ENCODE assay signal across 39 cellular contexts in genomic region chr2:220579452-220579851, GRCh38.
"Had no signal": no experiment of that assay in that cellular context is flagged by ENCODE, and none has a peak within 500 bp of the region (broad histone marks: within the 10 kb centered on the region; RNA-seq: fewer than 3 reads in every experiment).

No MANE protein-coding gene starts in this region.

- H3K9me3 ChIP-seq: adrenal gland, ascending aorta, body of pancreas, breast epithelium had no signal

- H3K4me3 ChIP-seq: adrenal gland, ascending aorta, body of pancreas, breast epithelium, cardiac muscle cell had no signal

- DNase-seq: activated effector memory CD4-positive, alpha-beta T cell treated with anti-CD3 and anti-CD28 coated beads, Interleukin-2, amount 50 U/mL, for 16 hours; activated effector memory CD4-positive, alpha-beta T cell treated with Interleukin-2 at 50 U/mL for 16 hours; activated gamma-delta T cell; activated gamma-delta T cell treated with Interleukin-2 at 50 U/mL for 16 hours; activated naive CD4-positive, alpha-beta T cell; activated naive CD4-positive, alpha-beta T cell treated with anti-CD3 and anti-CD28 coated beads for 36 hours; activated naive CD4-positive, alpha-beta T cell treated with anti-CD3 and anti-CD28 coated beads, Interleukin-2, amount 10 ng/mL, durations not matched to agents 7 days and 5 days; activated naive CD4-positive, alpha-beta T cell treated with anti-CD3 and anti-CD28 coated beads, Interleukin-2, amount 50 U/mL, for 16 hours; activated naive CD4-positive, alpha-beta T cell treated with Interleukin-2 at 50 U/mL for 16 hours; activated naive CD8-positive, alpha-beta T cell treated with anti-CD3 and anti-CD28 coated beads for 36 hours; activated naive CD8-positive, alpha-beta T cell treated with anti-CD3 and anti-CD28 coated beads, Interleukin-2, amount 10 ng/mL, durations not matched to agents 7 days and 5 days; activated naive CD8-positive, alpha-beta T cell treated with anti-CD3 and anti-CD28 coated beads, Interleukin-2, amount 50 U/mL, for 24 hours; activated T-cell treated with anti-CD3 and anti-CD28 coated beads, Interleukin-2, amount 50 U/mL, for 24 hours; activated T-cell treated with anti-CD3 and anti-CD28 coated beads, Interleukin-2, amount 50 U/mL, for 4 hours; activated T-cell treated with anti-CD3 and anti-CD28 coated beads, Interleukin-2, amount 50 U/mL, for 48 hours; activated T-cell treated with anti-CD3 and anti-CD28 coated beads, Interleukin-2, amount 50 U/mL, for 72 hours; adrenal gland; amniotic stem cell; amygdala; anterior cingulate cortex; aorta; body of pancreas; brain microvascular endothelial cell; caudate nucleus; central memory CD4-positive, alpha-beta T cell; cerebellar nuclear complex had no signal

- H3K4me1 Mint-ChIP-seq: activated naive CD4-positive, alpha-beta T cell treated with anti-CD3 and anti-CD28 coated beads, Interleukin-2, amount 10 ng/mL, durations not matched to agents 7 days and 5 days; activated naive CD4-positive, alpha-beta T cell treated with anti-CD3 and anti-CD28 coated beads, Interleukin-2, amount 50 U/mL, for 24 hours; activated naive CD8-positive, alpha-beta T cell treated with anti-CD3 and anti-CD28 coated beads for 36 hours; activated naive CD8-positive, alpha-beta T cell treated with anti-CD3 and anti-CD28 coated beads, Interleukin-2, amount 50 U/mL, for 24 hours; activated T-helper 17 cell treated with anti-CD3 and anti-CD28 coated beads, Interleukin-2, amount 50 U/mL, for 72 hours; brain; central memory CD8-positive, alpha-beta T cell had no signal

- H3K9me3 Mint-ChIP-seq: activated naive CD4-positive, alpha-beta T cell treated with anti-CD3 and anti-CD28 coated beads for 36 hours; activated naive CD4-positive, alpha-beta T cell treated with anti-CD3 and anti-CD28 coated beads, Interleukin-2, amount 10 ng/mL, durations not matched to agents 7 days and 5 days; activated naive CD4-positive, alpha-beta T cell treated with anti-CD3 and anti-CD28 coated beads, Interleukin-2, amount 50 U/mL, for 24 hours; activated naive CD8-positive, alpha-beta T cell treated with anti-CD3 and anti-CD28 coated beads for 36 hours; activated naive CD8-positive, alpha-beta T cell treated with anti-CD3 and anti-CD28 coated beads, Interleukin-2, amount 10 ng/mL, durations not matched to agents 7 days and 5 days; activated naive CD8-positive, alpha-beta T cell treated with anti-CD3 and anti-CD28 coated beads, Interleukin-2, amount 50 U/mL, for 24 hours; activated T-cell treated with anti-CD3 and anti-CD28 coated beads, Interleukin-2, amount 50 U/mL, for 24 hours; activated T-cell treated with anti-CD3 and anti-CD28 coated beads, Interleukin-2, amount 50 U/mL, for 4 hours; activated T-cell treated with anti-CD3 and anti-CD28 coated beads, Interleukin-2, amount 50 U/mL, for 72 hours; activated T-helper 1 cell treated with anti-CD3 and anti-CD28 coated beads, Interleukin-12 subunit alpha, Interleukin-12 subunit beta, Interleukin-2, Interleukin-4 antibody, amounts not matched to agents 30 ng/mL and 10 ng/mL and 1 ng/mL, durations not matched to agents 14 hours and 24 hours and 36 hours; activated T-helper 17 cell treated with anti-CD3 and anti-CD28 coated beads, Interleukin-2, amount 50 U/mL, for 72 hours; activated T-helper 2 cell treated with anti-CD3 and anti-CD28 coated beads, Interferon-gamma antibody, Interleukin-2, Interleukin-4, amounts not matched to agents 10 μg/mL and 5 μg/mL and 100 μg/mL, durations not matched to agents 14 hours and 24 hours and 36 hours; brain had no signal

- H3K27ac Mint-ChIP-seq: activated naive CD4-positive, alpha-beta T cell treated with anti-CD3 and anti-CD28 coated beads for 36 hours; activated naive CD4-positive, alpha-beta T cell treated with anti-CD3 and anti-CD28 coated beads, Interleukin-2, amount 10 ng/mL, durations not matched to agents 7 days and 5 days; activated naive CD4-positive, alpha-beta T cell treated with anti-CD3 and anti-CD28 coated beads, Interleukin-2, amount 50 U/mL, for 24 hours; activated naive CD4-positive, alpha-beta T cell treated with anti-CD3 and anti-CD28 coated beads, Interleukin-2, amount 50 U/mL, for 72 hours; activated naive CD8-positive, alpha-beta T cell; activated naive CD8-positive, alpha-beta T cell treated with anti-CD3 and anti-CD28 coated beads for 36 hours; activated naive CD8-positive, alpha-beta T cell treated with anti-CD3 and anti-CD28 coated beads, Interleukin-2, amount 10 ng/mL, durations not matched to agents 7 days and 5 days; activated naive CD8-positive, alpha-beta T cell treated with anti-CD3 and anti-CD28 coated beads, Interleukin-2, amount 50 U/mL, for 24 hours; activated T-cell treated with anti-CD3 and anti-CD28 coated beads, Interleukin-2, amount 50 U/mL, for 24 hours; activated T-cell treated with anti-CD3 and anti-CD28 coated beads, Interleukin-2, amount 50 U/mL, for 72 hours; activated T-helper 1 cell treated with anti-CD3 and anti-CD28 coated beads, Interleukin-12 subunit alpha, Interleukin-12 subunit beta, Interleukin-2, Interleukin-4 antibody, amounts not matched to agents 30 ng/mL and 10 ng/mL and 1 ng/mL, durations not matched to agents 14 hours and 24 hours and 36 hours; activated T-helper 17 cell treated with anti-CD3 and anti-CD28 coated beads, Interleukin-2, amount 50 U/mL, for 72 hours; activated T-helper 2 cell treated with anti-CD3 and anti-CD28 coated beads, Interferon-gamma antibody, Interleukin-2, Interleukin-4, amounts not matched to agents 10 μg/mL and 5 μg/mL and 100 μg/mL, durations not matched to agents 14 hours and 24 hours and 36 hours; brain had no signal

- H3K36me3 Mint-ChIP-seq: activated naive CD4-positive, alpha-beta T cell treated with anti-CD3 and anti-CD28 coated beads, Interleukin-2, amount 10 ng/mL, durations not matched to agents 7 days and 5 days; activated naive CD4-positive, alpha-beta T cell treated with anti-CD3 and anti-CD28 coated beads, Interleukin-2, amount 50 U/mL, for 24 hours; activated naive CD4-positive, alpha-beta T cell treated with anti-CD3 and anti-CD28 coated beads, Interleukin-2, amount 50 U/mL, for 72 hours; activated naive CD8-positive, alpha-beta T cell; activated naive CD8-positive, alpha-beta T cell treated with anti-CD3 and anti-CD28 coated beads for 36 hours; activated naive CD8-positive, alpha-beta T cell treated with anti-CD3 and anti-CD28 coated beads, Interleukin-2, amount 10 ng/mL, durations not matched to agents 7 days and 5 days; brain had no signal

- H3K27me3 ChIP-seq: adrenal gland, ascending aorta, body of pancreas, brain microvascular endothelial cell, cardiac muscle cell had no signal

- H3K27ac ChIP-seq: adrenal gland, ascending aorta, body of pancreas, brain microvascular endothelial cell, breast epithelium, cardiac muscle cell had no signal

- H3K36me3 ChIP-seq: adrenal gland, ascending aorta, brain microvascular endothelial cell, breast epithelium, cardiac muscle cell had no signal

- H3K4me3 Mint-ChIP-seq: activated naive CD4-positive, alpha-beta T cell treated with anti-CD3 and anti-CD28 coated beads for 36 hours; activated naive CD4-positive, alpha-beta T cell treated with anti-CD3 and anti-CD28 coated beads, Interleukin-2, amount 10 ng/mL, durations not matched to agents 7 days and 5 days; activated naive CD4-positive, alpha-beta T cell treated with anti-CD3 and anti-CD28 coated beads, Interleukin-2, amount 50 U/mL, for 24 hours; activated naive CD8-positive, alpha-beta T cell; activated naive CD8-positive, alpha-beta T cell treated with anti-CD3 and anti-CD28 coated beads for 36 hours; activated naive CD8-positive, alpha-beta T cell treated with anti-CD3 and anti-CD28 coated beads, Interleukin-2, amount 10 ng/mL, durations not matched to agents 7 days and 5 days; activated naive CD8-positive, alpha-beta T cell treated with anti-CD3 and anti-CD28 coated beads, Interleukin-2, amount 50 U/mL, for 24 hours; activated T-cell treated with anti-CD3 and anti-CD28 coated beads, Interleukin-2, amount 50 U/mL, for 24 hours; activated T-cell treated with anti-CD3 and anti-CD28 coated beads, Interleukin-2, amount 50 U/mL, for 4 hours; activated T-cell treated with anti-CD3 and anti-CD28 coated beads, Interleukin-2, amount 50 U/mL, for 72 hours; activated T-helper 1 cell treated with anti-CD3 and anti-CD28 coated beads, Interleukin-12 subunit alpha, Interleukin-12 subunit beta, Interleukin-2, Interleukin-4 antibody, amounts not matched to agents 30 ng/mL and 10 ng/mL and 1 ng/mL, durations not matched to agents 14 hours and 24 hours and 36 hours; activated T-helper 17 cell treated with anti-CD3 and anti-CD28 coated beads, Interleukin-2, amount 50 U/mL, for 72 hours; brain; central memory CD8-positive, alpha-beta T cell had no signal

- H3K4me1 ChIP-seq: adrenal gland, ascending aorta, body of pancreas, breast epithelium had no signal

- H3K27me3 Mint-ChIP-seq: activated naive CD4-positive, alpha-beta T cell treated with anti-CD3 and anti-CD28 coated beads, Interleukin-2, amount 10 ng/mL, durations not matched to agents 7 days and 5 days; activated naive CD4-positive, alpha-beta T cell treated with anti-CD3 and anti-CD28 coated beads, Interleukin-2, amount 50 U/mL, for 24 hours; activated naive CD8-positive, alpha-beta T cell; activated naive CD8-positive, alpha-beta T cell treated with anti-CD3 and anti-CD28 coated beads for 36 hours; activated naive CD8-positive, alpha-beta T cell treated with anti-CD3 and anti-CD28 coated beads, Interleukin-2, amount 10 ng/mL, durations not matched to agents 7 days and 5 days; activated naive CD8-positive, alpha-beta T cell treated with anti-CD3 and anti-CD28 coated beads, Interleukin-2, amount 50 U/mL, for 24 hours; brain; central memory CD8-positive, alpha-beta T cell had no signal

- FAIRE-seq: astrocyte, bronchial epithelial cell had no signal

- ATAC-seq: activated naive CD4-positive, alpha-beta T cell treated with anti-CD3 and anti-CD28 coated beads, Interleukin-2, amount 50 U/mL, for 72 hours; activated naive CD8-positive, alpha-beta T cell treated with anti-CD3 and anti-CD28 coated beads, Interleukin-2, amount 50 U/mL, for 24 hours; activated T-cell treated with anti-CD3 and anti-CD28 coated beads, Interleukin-2, amount 50 U/mL, for 4 hours; activated T-cell treated with anti-CD3 and anti-CD28 coated beads, Interleukin-2, amount 50 U/mL, for 72 hours; activated T-helper 17 cell treated with anti-CD3 and anti-CD28 coated beads, Interleukin-2, amount 50 U/mL, for 72 hours; body of pancreas had no signal
